41 cellular contexts compared by ENCODE assay signal in the genomic region with DNA sequence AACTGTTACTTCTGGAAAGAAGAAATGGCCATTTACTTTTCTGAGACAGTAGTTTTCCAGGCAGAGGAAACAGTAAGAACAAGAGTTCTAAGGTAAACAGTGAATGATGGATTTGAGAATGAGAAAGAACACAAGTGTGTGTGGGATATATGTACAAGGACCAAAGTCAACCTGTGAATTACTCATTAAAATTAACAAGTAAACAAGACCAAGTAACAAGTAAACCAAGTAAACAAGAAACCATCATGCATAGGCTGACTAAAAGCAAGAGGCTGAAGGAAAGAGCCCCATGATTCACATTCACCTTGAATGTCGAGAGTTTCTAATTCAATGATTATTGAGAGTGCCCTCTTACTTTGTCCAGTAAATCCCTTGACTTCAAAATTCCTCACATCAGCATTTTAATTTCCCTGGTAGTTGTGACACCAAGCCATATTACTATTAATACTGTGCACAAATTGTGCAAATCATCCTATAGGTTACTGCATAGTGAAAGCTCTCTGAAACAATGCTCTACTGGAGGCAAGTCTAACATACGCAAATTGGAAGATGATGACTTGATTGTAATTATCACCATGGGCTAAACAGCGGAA. TPM values are rescaled to one million over a fixed set of nuclear protein-coding genes. Genes with fewer than 3 reads are reported as not detected.
"Had no signal": no experiment of that assay in that cellular context is flagged by ENCODE, and none has a peak within 500 bp of the region (broad histone marks: within the 10 kb centered on the region; RNA-seq: fewer than 3 reads in every experiment).

No MANE protein-coding gene starts in this region.

- FAIRE-seq: endometrium, endothelial cell of umbilical vein had no signal

- ATAC-seq: activated CD4-positive, alpha-beta T cell treated with anti-CD3 and anti-CD28 coated beads for 36 hours; activated CD8-positive, alpha-beta memory T cell treated with anti-CD3 and anti-CD28 coated beads, Interleukin-2, amount 10 ng/mL, durations not matched to agents 7 days and 5 days; activated CD8-positive, alpha-beta T cell treated with anti-CD3 and anti-CD28 coated beads, Interleukin-2, amount 10 ng/mL, durations not matched to agents 7 days and 5 days; activated naive CD8-positive, alpha-beta T cell treated with anti-CD3 and anti-CD28 coated beads, Interleukin-2, amount 50 U/mL, for 24 hours; body of pancreas; gastroesophageal sphincter; heart right ventricle; T-helper 17 cell had no signal

- H3K4me3 Mint-ChIP-seq: activated CD4-positive, alpha-beta memory T cell treated with anti-CD3 and anti-CD28 coated beads for 36 hours; activated CD4-positive, alpha-beta T cell treated with anti-CD3 and anti-CD28 coated beads for 36 hours; activated CD4-positive, alpha-beta T cell treated with anti-CD3 and anti-CD28 coated beads, Interleukin-2, amount 10 ng/mL, durations not matched to agents 24 days and 14 days; activated CD8-positive, alpha-beta memory T cell treated with anti-CD3 and anti-CD28 coated beads, Interleukin-2, amount 10 ng/mL, durations not matched to agents 7 days and 5 days; activated CD8-positive, alpha-beta T cell treated with anti-CD3 and anti-CD28 coated beads, Interleukin-2, amount 10 ng/mL, durations not matched to agents 7 days and 5 days; activated naive CD4-positive, alpha-beta T cell treated with anti-CD3 and anti-CD28 coated beads for 36 hours; activated naive CD4-positive, alpha-beta T cell treated with anti-CD3 and anti-CD28 coated beads, Interleukin-2, amount 50 U/mL, for 24 hours; activated naive CD8-positive, alpha-beta T cell treated with anti-CD3 and anti-CD28 coated beads for 36 hours; activated naive CD8-positive, alpha-beta T cell treated with anti-CD3 and anti-CD28 coated beads, Interleukin-2, amount 50 U/mL, for 24 hours; activated T-cell treated with anti-CD3 and anti-CD28 coated beads, Interleukin-2, amount 50 U/mL, for 24 hours; T-helper 17 cell; T-helper 2 cell treated with Interferon-gamma antibody and Interleukin-4, amounts not matched to agents 5 μg/mL and 100 μg/mL, for 36 hours had no signal

- H3K4me1 Mint-ChIP-seq: activated CD4-positive, alpha-beta T cell treated with anti-CD3 and anti-CD28 coated beads for 36 hours; activated CD4-positive, alpha-beta T cell treated with anti-CD3 and anti-CD28 coated beads, Interleukin-2, amount 10 ng/mL, durations not matched to agents 24 days and 14 days; activated CD8-positive, alpha-beta memory T cell treated with anti-CD3 and anti-CD28 coated beads, Interleukin-2, amount 10 ng/mL, durations not matched to agents 7 days and 5 days; activated naive CD4-positive, alpha-beta T cell treated with anti-CD3 and anti-CD28 coated beads, Interleukin-2, amount 50 U/mL, for 24 hours; activated naive CD8-positive, alpha-beta T cell treated with anti-CD3 and anti-CD28 coated beads for 36 hours; activated naive CD8-positive, alpha-beta T cell treated with anti-CD3 and anti-CD28 coated beads, Interleukin-2, amount 50 U/mL, for 24 hours; T-helper 17 cell had no signal

- H3K27me3 ChIP-seq: adrenal gland, body of pancreas, esophagus squamous epithelium, gastroesophageal sphincter, heart right ventricle, hepatocyte had no signal

- H3K4me2 ChIP-seq: hepatocyte had no signal

- H3K27ac ChIP-seq: adrenal gland, body of pancreas, epithelial cell of prostate, esophagus squamous epithelium, gastroesophageal sphincter, heart right ventricle, hepatocyte, WERI-Rb-1 had no signal

- H2AFZ ChIP-seq: hepatocyte had no signal

- H3K9me3 ChIP-seq: adrenal gland, body of pancreas, esophagus squamous epithelium, gastroesophageal sphincter, heart right ventricle had no signal

- H3K36me3 ChIP-seq: adrenal gland, esophagus squamous epithelium, gastroesophageal sphincter, heart right ventricle, WERI-Rb-1 had no signal

- H3K4me3 ChIP-seq: adrenal gland, body of pancreas, esophagus squamous epithelium, gastroesophageal sphincter, heart right ventricle, hepatocyte had no signal

- H3K27me3 Mint-ChIP-seq: activated CD4-positive, alpha-beta T cell treated with anti-CD3 and anti-CD28 coated beads for 36 hours; activated naive CD4-positive, alpha-beta T cell treated with anti-CD3 and anti-CD28 coated beads, Interleukin-2, amount 50 U/mL, for 24 hours had no signal

- H3K27ac Mint-ChIP-seq: activated CD4-positive, alpha-beta memory T cell treated with anti-CD3 and anti-CD28 coated beads for 36 hours; activated CD4-positive, alpha-beta T cell treated with anti-CD3 and anti-CD28 coated beads for 36 hours; activated CD4-positive, alpha-beta T cell treated with anti-CD3 and anti-CD28 coated beads, Interleukin-2, amount 10 ng/mL, durations not matched to agents 24 days and 14 days; activated CD8-positive, alpha-beta memory T cell treated with anti-CD3 and anti-CD28 coated beads, Interleukin-2, amount 10 ng/mL, durations not matched to agents 7 days and 5 days; activated CD8-positive, alpha-beta T cell treated with anti-CD3 and anti-CD28 coated beads, Interleukin-2, amount 10 ng/mL, durations not matched to agents 7 days and 5 days; activated naive CD4-positive, alpha-beta T cell treated with anti-CD3 and anti-CD28 coated beads for 36 hours; activated naive CD4-positive, alpha-beta T cell treated with anti-CD3 and anti-CD28 coated beads, Interleukin-2, amount 50 U/mL, for 24 hours; activated naive CD8-positive, alpha-beta T cell treated with anti-CD3 and anti-CD28 coated beads for 36 hours; activated naive CD8-positive, alpha-beta T cell treated with anti-CD3 and anti-CD28 coated beads, Interleukin-2, amount 50 U/mL, for 24 hours; activated T-cell treated with anti-CD3 and anti-CD28 coated beads, Interleukin-2, amount 50 U/mL, for 24 hours; activated T-helper 2 cell treated with anti-CD3 and anti-CD28 coated beads, Interferon-gamma antibody, Interleukin-2, Interleukin-4, amounts not matched to agents 10 μg/mL and 5 μg/mL and 100 μg/mL, durations not matched to agents 14 hours and 24 hours and 36 hours; T-helper 17 cell; T-helper 2 cell treated with Interferon-gamma antibody and Interleukin-4, amounts not matched to agents 5 μg/mL and 100 μg/mL, for 36 hours had no signal

- DNase-seq: activated CD4-positive, alpha-beta memory T cell treated with anti-CD3 and anti-CD28 coated beads for 36 hours; activated CD4-positive, alpha-beta T cell treated with anti-CD3 and anti-CD28 coated beads for 36 hours; activated CD4-positive, alpha-beta T cell treated with anti-CD3 and anti-CD28 coated beads, Interleukin-2, amount 10 ng/mL, durations not matched to agents 24 days and 14 days; activated CD4-positive, CD25-positive, alpha-beta regulatory T cell; activated CD4-positive, CD25-positive, alpha-beta regulatory T cell treated with anti-CD3 and anti-CD28 coated beads, Interleukin-2, amount 50 U/mL, for 72 hours; activated CD8-positive, alpha-beta memory T cell treated with anti-CD3 and anti-CD28 coated beads, Interleukin-2, amount 10 ng/mL, durations not matched to agents 7 days and 5 days; activated CD8-positive, alpha-beta memory T cell treated with anti-CD3 and anti-CD28 coated beads, Interleukin-2, amount 50 U/mL, for 4 hours; activated CD8-positive, alpha-beta T cell treated with anti-CD3 and anti-CD28 coated beads, Interleukin-2, amount 10 ng/mL, durations not matched to agents 7 days and 5 days; activated effector memory CD4-positive, alpha-beta T cell treated with anti-CD3 and anti-CD28 coated beads, Interleukin-2, amount 50 U/mL, for 16 hours; activated naive CD4-positive, alpha-beta T cell treated with anti-CD3 and anti-CD28 coated beads for 36 hours; activated naive CD8-positive, alpha-beta T cell treated with anti-CD3 and anti-CD28 coated beads for 36 hours; activated naive CD8-positive, alpha-beta T cell treated with anti-CD3 and anti-CD28 coated beads, Interleukin-2, amount 50 U/mL, for 24 hours; activated T-cell treated with anti-CD3 and anti-CD28 coated beads, Interleukin-2, amount 50 U/mL, for 24 hours; adrenal gland; amygdala; aorta; body of pancreas; caudate nucleus; cortex of kidney; dermis blood vessel endothelial cell; effector CD4-positive, alpha-beta T cell; esophagus squamous epithelium; foreskin melanocyte; heart right ventricle; T-helper 17 cell; T1000; WERI-Rb-1 had no signal

- H3K9me3 Mint-ChIP-seq: activated CD4-positive, alpha-beta memory T cell treated with anti-CD3 and anti-CD28 coated beads for 36 hours; activated CD4-positive, alpha-beta T cell treated with anti-CD3 and anti-CD28 coated beads, Interleukin-2, amount 10 ng/mL, durations not matched to agents 24 days and 14 days; activated naive CD4-positive, alpha-beta T cell treated with anti-CD3 and anti-CD28 coated beads for 36 hours; activated naive CD4-positive, alpha-beta T cell treated with anti-CD3 and anti-CD28 coated beads, Interleukin-2, amount 50 U/mL, for 24 hours; activated naive CD8-positive, alpha-beta T cell treated with anti-CD3 and anti-CD28 coated beads, Interleukin-2, amount 50 U/mL, for 24 hours; activated T-cell treated with anti-CD3 and anti-CD28 coated beads, Interleukin-2, amount 50 U/mL, for 24 hours; activated T-helper 2 cell treated with anti-CD3 and anti-CD28 coated beads, Interferon-gamma antibody, Interleukin-2, Interleukin-4, amounts not matched to agents 10 μg/mL and 5 μg/mL and 100 μg/mL, durations not matched to agents 14 hours and 24 hours and 36 hours; T-helper 2 cell treated with Interferon-gamma antibody and Interleukin-4, amounts not matched to agents 5 μg/mL and 100 μg/mL, for 36 hours had no signal

- H3K79me2 ChIP-seq: hepatocyte had no signal

- H3K36me3 Mint-ChIP-seq: activated CD4-positive, alpha-beta memory T cell treated with anti-CD3 and anti-CD28 coated beads for 36 hours; activated CD8-positive, alpha-beta memory T cell treated with anti-CD3 and anti-CD28 coated beads, Interleukin-2, amount 10 ng/mL, durations not matched to agents 7 days and 5 days; activated naive CD4-positive, alpha-beta T cell treated with anti-CD3 and anti-CD28 coated beads, Interleukin-2, amount 50 U/mL, for 24 hours; activated naive CD8-positive, alpha-beta T cell treated with anti-CD3 and anti-CD28 coated beads for 36 hours had no signal

- H3K4me1 ChIP-seq: adrenal gland, body of pancreas, esophagus squamous epithelium, gastroesophageal sphincter, heart right ventricle had no signal

RNA-seq across cellular contexts. Expression of gene MARCOL, which starts 9.8 kb away (rescaled TPM):
- total RNA-seq: activated CD4-positive, alpha-beta memory T cell treated with anti-CD3 and anti-CD28 coated beads for 36 hours; activated CD4-positive, alpha-beta T cell treated with anti-CD3 and anti-CD28 coated beads for 36 hours; activated CD4-positive, alpha-beta T cell treated with anti-CD3 and anti-CD28 coated beads, Interleukin-2, amount 10 ng/mL, durations not matched to agents 24 days and 14 days; activated CD8-positive, alpha-beta memory T cell treated with anti-CD3 and anti-CD28 coated beads for 36 hours; activated CD8-positive, alpha-beta memory T cell treated with anti-CD3 and anti-CD28 coated beads, Interleukin-2, amount 10 ng/mL, durations not matched to agents 7 days and 5 days; activated CD8-positive, alpha-beta T cell treated with anti-CD3 and anti-CD28 coated beads, Interleukin-2, amount 10 ng/mL, durations not matched to agents 7 days and 5 days; activated naive CD4-positive, alpha-beta T cell treated with anti-CD3 and anti-CD28 coated beads for 36 hours; activated naive CD8-positive, alpha-beta T cell treated with anti-CD3 and anti-CD28 coated beads for 36 hours; activated T-helper 2 cell treated with anti-CD3 and anti-CD28 coated beads, Interferon-gamma antibody, Interleukin-2, Interleukin-4, amounts not matched to agents 10 μg/mL and 5 μg/mL and 100 μg/mL, durations not matched to agents 14 hours and 24 hours and 36 hours; adrenal gland; aorta; body of pancreas; chondrocyte; dermis blood vessel endothelial cell; endothelial cell of umbilical vein; esophagus squamous epithelium; fibroblast of lung; fibroblast of villous mesenchyme; gastroesophageal sphincter; glomerular endothelial cell; heart right ventricle; hepatocyte; T-helper 17 cell had no signal
- polyA plus RNA-seq: adrenal gland, aorta, endothelial cell of umbilical vein, esophagus, fibroblast of lung, heart right ventricle, hepatocyte had no signal

RNA-seq across cellular contexts. Expression of gene SPINK6, which starts 25.6 kb away (rescaled TPM):
- total RNA-seq: activated CD4-positive, alpha-beta memory T cell treated with anti-CD3 and anti-CD28 coated beads for 36 hours; activated CD4-positive, alpha-beta T cell treated with anti-CD3 and anti-CD28 coated beads for 36 hours; activated CD4-positive, alpha-beta T cell treated with anti-CD3 and anti-CD28 coated beads, Interleukin-2, amount 10 ng/mL, durations not matched to agents 24 days and 14 days; activated CD8-positive, alpha-beta memory T cell treated with anti-CD3 and anti-CD28 coated beads for 36 hours; activated CD8-positive, alpha-beta memory T cell treated with anti-CD3 and anti-CD28 coated beads, Interleukin-2, amount 10 ng/mL, durations not matched to agents 7 days and 5 days; activated CD8-positive, alpha-beta T cell treated with anti-CD3 and anti-CD28 coated beads, Interleukin-2, amount 10 ng/mL, durations not matched to agents 7 days and 5 days; activated naive CD4-positive, alpha-beta T cell treated with anti-CD3 and anti-CD28 coated beads for 36 hours; activated naive CD8-positive, alpha-beta T cell treated with anti-CD3 and anti-CD28 coated beads for 36 hours; activated T-helper 2 cell treated with anti-CD3 and anti-CD28 coated beads, Interferon-gamma antibody, Interleukin-2, Interleukin-4, amounts not matched to agents 10 μg/mL and 5 μg/mL and 100 μg/mL, durations not matched to agents 14 hours and 24 hours and 36 hours; aorta; body of pancreas; chondrocyte; dermis blood vessel endothelial cell; endothelial cell of umbilical vein; fibroblast of lung; fibroblast of villous mesenchyme; gastroesophageal sphincter; glomerular endothelial cell; heart right ventricle; hepatocyte; T-helper 17 cell had no signal
- polyA plus RNA-seq: adrenal gland, aorta, endothelial cell of umbilical vein, fibroblast of lung, heart right ventricle, hepatocyte had no signal

RNA-seq across cellular contexts. Expression of gene SPINK13, which starts 40.1 kb away (rescaled TPM):
- total RNA-seq: activated CD4-positive, alpha-beta memory T cell treated with anti-CD3 and anti-CD28 coated beads for 36 hours; activated CD4-positive, alpha-beta T cell treated with anti-CD3 and anti-CD28 coated beads for 36 hours; activated CD4-positive, alpha-beta T cell treated with anti-CD3 and anti-CD28 coated beads, Interleukin-2, amount 10 ng/mL, durations not matched to agents 24 days and 14 days; activated CD8-positive, alpha-beta memory T cell treated with anti-CD3 and anti-CD28 coated beads for 36 hours; activated CD8-positive, alpha-beta memory T cell treated with anti-CD3 and anti-CD28 coated beads, Interleukin-2, amount 10 ng/mL, durations not matched to agents 7 days and 5 days; activated CD8-positive, alpha-beta T cell treated with anti-CD3 and anti-CD28 coated beads, Interleukin-2, amount 10 ng/mL, durations not matched to agents 7 days and 5 days; activated naive CD4-positive, alpha-beta T cell treated with anti-CD3 and anti-CD28 coated beads for 36 hours; activated naive CD8-positive, alpha-beta T cell treated with anti-CD3 and anti-CD28 coated beads for 36 hours; activated T-helper 2 cell treated with anti-CD3 and anti-CD28 coated beads, Interferon-gamma antibody, Interleukin-2, Interleukin-4, amounts not matched to agents 10 μg/mL and 5 μg/mL and 100 μg/mL, durations not matched to agents 14 hours and 24 hours and 36 hours; aorta; chondrocyte; dermis blood vessel endothelial cell; endothelial cell of umbilical vein; esophagus squamous epithelium; fibroblast of lung; fibroblast of villous mesenchyme; gastroesophageal sphincter; glomerular endothelial cell; heart right ventricle; hepatocyte; T-helper 17 cell had no signal
- polyA plus RNA-seq: aorta, endothelial cell of umbilical vein, esophagus, fibroblast of lung had no signal
